ENCODE assay signal across 8 cellular contexts in genomic region chr2:100291152-100291970, GRCh38. TPM values are rescaled to one million over a fixed set of nuclear protein-coding genes. Genes with fewer than 3 reads are reported as not detected.
DNase-seq lines count a peak whose midpoint lies in the region; ATAC-seq, FAIRE-seq and TF ChIP-seq lines count a peak whose summit lies in the region.

No MANE protein-coding gene starts in this region.

- peaks cover 4% of the 10 kb centered on the region for H3K27me3 Mint-ChIP-seq in chondrocyte (ENCODE audit: low read depth)

- ATAC-seq in HepG2 = peak; percentile 90
- ATAC-seq in HG02610 (IDR thresholded peaks at IDR 0.05; ENCODE audit: unreplicated experiment) = no peak

- TF ChIP-seq EP300 in HepG2 (IDR thresholded peaks at IDR 0.05; ENCODE audit: low read depth in 2 of 2, low read length in 2 of 2) (no peak), HepG2 (CRISPR knock-in tag; IDR thresholded peaks at IDR 0.05; ENCODE audit: borderline replicate concordance) (no peak)

- H3K27ac ChIP-seq in HepG2 (ENCODE audit: extremely low read length, insufficient read depth, low read length) = no peak overlapping the region

- no peaks in the 10 kb centered on the region for H4K20me1 ChIP-seq in HepG2 (ENCODE audit: insufficient read depth, low read length)

- H2AFZ ChIP-seq in HepG2 (ENCODE audit: low read length) = no peak overlapping the region

- H3K79me2 ChIP-seq in HepG2 (ENCODE audit: insufficient read depth, low read length) = no peaks in the 10 kb centered on the region

- CTCF ChIA-PET in HepG2 (lab: Yijun Ruan, JAX; ENCODE audit: low intra/inter-chr PET ratio, low total read pairs) = no interaction called here

- no peak for TF ChIP-seq POLR2A in HepG2 (IDR thresholded peaks at IDR 0.05; ENCODE audit: insufficient read depth in 1 of 2, low read depth in 2 of 2, low read length in 2 of 2)

- TF ChIP-seq CTCF in HFF-Myc (IDR thresholded peaks at IDR 0.05; ENCODE audit: low read depth, low read length, missing control alignments) = no peak
- TF ChIP-seq CTCF in astrocyte of the cerebellum (IDR thresholded peaks at IDR 0.05; ENCODE audit: low read depth, low read length, missing control alignments) = no peak
- TF ChIP-seq CTCF in HepG2 (CRISPR knock-in tag; IDR thresholded peaks at IDR 0.05) = no peak
- no peak for TF ChIP-seq CTCF in chondrocyte (IDR thresholded peaks at IDR 0.05)

- POLR2A ChIA-PET in HepG2 (lab: Yijun Ruan, JAX) = no interaction called here

- no peak overlapping the region for H3K4me3 Mint-ChIP-seq in chondrocyte (ENCODE audit: unreplicated experiment)

- peaks cover 10% of the 10 kb centered on the region for H3K4me1 ChIP-seq in HepG2 (ENCODE audit: insufficient read depth, low read length)

- H3K27ac Mint-ChIP-seq in chondrocyte (ENCODE audit: unreplicated experiment) = no peak overlapping the region

- no peaks in the 10 kb centered on the region for H3K9me3 Mint-ChIP-seq in chondrocyte (ENCODE audit: low read depth)

- no peak for FAIRE-seq in HepG2 (lab: Jason Lieb, UNC)

- in situ Hi-C loops in astrocyte of the cerebellum (cut with HindIII; ENCODE audit: low sequenced_read_pairs) = no loop called here
- in situ Hi-C loops in HepG2 (cut with HindIII; ENCODE audit: extremely low pct_ligation_motif_present, low pct_unique_long_range_greater_than_20kb) = no loop called here

- H3K4me1 Mint-ChIP-seq in chondrocyte (ENCODE audit: low read depth) = no peaks in the 10 kb centered on the region

- WGBS in HepG2 (ENCODE audit: low lambda C conversion rate) = 22% methylated on average over 13 of the region's 13 CpGs

- no peak for TF ChIP-seq RAD21 in HepG2 (CRISPR knock-in tag; IDR thresholded peaks at IDR 0.05)

- peaks cover 11% of the 10 kb centered on the region for H3K36me3 Mint-ChIP-seq in chondrocyte (ENCODE audit: low read depth)

- no peak overlapping the region for H3K9ac ChIP-seq in HepG2 (ENCODE audit: insufficient read depth, low read depth, low read length)

- intact Hi-C loops in HepG2 (cut with micrococcal nuclease; ENCODE audit: unreplicated experiment) = no loop called here

- H3K27me3 ChIP-seq in HepG2 (ENCODE audit: control insufficient read depth in 1 of 2, insufficient read depth in 2 of 2, low read length in 2 of 2) = peaks cover 0 to 6% of the 10 kb centered on the region in 2 experiments; a peak in 2 of 5 replicates

- no peak overlapping the region for H3K4me2 ChIP-seq in HepG2 (ENCODE audit: low read depth, low read length)

- no peaks in the 10 kb centered on the region for H3K9me3 ChIP-seq in HepG2 (ENCODE audit: low read length)

- DNase-seq in 8988T (peak; percentile 57), HFF-Myc (ENCODE audit: extremely low read depth, low read depth) (peak; percentile 96), SKM-1 (lab: John Stamatoyannopoulos, UW; ENCODE audit: unreplicated experiment) (peak; percentile 82), astrocyte of the cerebellum (ENCODE audit: low read depth) (peak; percentile 87), HepG2 (ENCODE audit: low spot score) (peak; percentile 72), chondrocyte (ENCODE audit: low spot score) (no peak)
- peak; percentile 22 for DNase-seq in stimulated activated CD8-positive, alpha-beta memory T cell treated with anti-CD3 and anti-CD28 coated beads, Interleukin-4, amount 100 ng/mL, for 24 hours (ENCODE audit: low read depth)

- no peak overlapping the region for H3K4me3 ChIP-seq in HFF-Myc (replicated peaks; ENCODE audit: low read depth, low read length)
- no peak overlapping the region for H3K4me3 ChIP-seq in astrocyte of the cerebellum (ENCODE audit: low read depth, low read length)
- no peak overlapping the region for H3K4me3 ChIP-seq in HepG2 (replicated peaks in 1 of 3; ENCODE audit: insufficient read depth in 1 of 3, low read depth in 2 of 3, low read length in 3 of 3)

- BruUV-seq in HepG2 (replicated peaks; lab: Mats Ljungman, UMichigan) = no TSS peak

- H3K36me3 ChIP-seq in HepG2 (replicated peaks in 1 of 2; ENCODE audit: control insufficient read depth in 1 of 2, insufficient read depth in 2 of 2, low read length in 2 of 2) = no peaks in the 10 kb centered on the region

TF ChIP-seq in HepG2, 621 proteins besides CTCF, POLR2A, EP300 and RAD21 (continues in another document):
- no peak for TF ChIP-seq PAWR (CRISPR knock-in tag; IDR thresholded peaks at IDR 0.05; ENCODE audit: borderline replicate concordance)
- TF ChIP-seq ATF4 (CRISPR knock-in tag; IDR thresholded peaks at IDR 0.05) = peak in 1 of 2 experiments; percentile 68; a peak in 2 of 4 replicates
- no peak for TF ChIP-seq ZNF710 (CRISPR knock-in tag; IDR thresholded peaks at IDR 0.05; ENCODE audit: borderline replicate concordance)
- no peak for TF ChIP-seq ZNF773 (CRISPR knock-in tag; IDR thresholded peaks at IDR 0.05; ENCODE audit: borderline replicate concordance)
- TF ChIP-seq TOPORS (CRISPR knock-in tag; IDR thresholded peaks at IDR 0.05) = no peak
- no peak for TF ChIP-seq ZNF367 (CRISPR knock-in tag; IDR thresholded peaks at IDR 0.05; ENCODE audit: borderline replicate concordance)
- TF ChIP-seq CEBPB (IDR thresholded peaks at IDR 0.05; ENCODE audit: borderline replicate concordance, low read depth, low read length) = peak; percentile 65; the same call in 1 of the 2 replicates

RNA-seq across cellular contexts. Expression of gene LONRF2, which starts 30.9 kb away (rescaled TPM):
- total RNA-seq in HepG2 (2016; rRNA removed; fragmentation: Illumina TruSeq; extraction: Trizol) (not detected in 2 replicates), chondrocyte (1.7 to 1.8 TPM (median 1.7 TPM) in 3 replicates)
- total RNA-seq in HepG2 (2016; cell fraction: cytosol; rRNA removed; fragmentation: Illumina TruSeq; extraction: Trizol; ENCODE audit: low read depth) = not detected in 2 replicates
- total RNA-seq in HepG2 (2016; cell fraction: insoluble cytoplasmic fraction; rRNA removed; fragmentation: Illumina TruSeq; extraction: Trizol) = not detected in 2 replicates
- not detected in 2 replicates for total RNA-seq in HepG2 (2016; cell fraction: membrane; rRNA removed; fragmentation: Illumina TruSeq; extraction: Trizol)
- 0.03 TPM in 1 of 2 replicates, not detected in the other for total RNA-seq in HepG2 (2016; cell fraction: nucleus; rRNA removed; fragmentation: Illumina TruSeq; extraction: Trizol)
- 0.01 TPM in 1 of 2 replicates, not detected in the other for polyA plus RNA-seq in HepG2 (2011; rRNA removed)
- not detected in 2 replicates for polyA plus RNA-seq in HepG2 (2011; cell fraction: cytosol; rRNA removed)
- polyA plus RNA-seq in HepG2 (2011; cell fraction: nucleus; rRNA removed) = 0.02 TPM in 1 of 2 replicates, not detected in the other
- polyA plus RNA-seq in HepG2 (2012) = not detected in 2 replicates
- not detected in 2 replicates for polyA plus RNA-seq in HepG2 (2016; cell fraction: cytosol; fragmentation: Illumina TruSeq; extraction: Trizol; ENCODE audit: low read depth)
- not detected in 2 replicates for polyA plus RNA-seq in HepG2 (2016; cell fraction: insoluble cytoplasmic fraction; fragmentation: Illumina TruSeq; extraction: Trizol; ENCODE audit: low read depth)
- not detected in 2 replicates for polyA plus RNA-seq in HepG2 (2016; cell fraction: membrane; fragmentation: Illumina TruSeq; extraction: Trizol; ENCODE audit: low read depth)
- polyA plus RNA-seq in HepG2 (2016; cell fraction: nucleus; fragmentation: Illumina TruSeq; extraction: Trizol; ENCODE audit: insufficient read depth, low read depth) = not detected in 2 replicates
- 0.10 and 0.33 TPM in 2 replicates for polyA minus RNA-seq in HepG2 (2011; rRNA and poly(A)+ RNA removed; ENCODE audit: low replicate concordance)
- not detected in 2 replicates for polyA minus RNA-seq in HepG2 (2011; cell fraction: cytosol; rRNA and poly(A)+ RNA removed)
- under 0.01 TPM in 1 of 2 replicates, not detected in the other for polyA minus RNA-seq in HepG2 (2011; cell fraction: nucleus; rRNA and poly(A)+ RNA removed)
